2 cellular contexts compared by ENCODE assay signal in genomic region chr20:24952376-24953203, GRCh38.
A peak's percentile ranks its signal among the peaks of the same experiment; 100 is the strongest.
TF ChIP-seq lines count a peak whose summit lies in the region.

No MANE protein-coding gene starts in this region.

TF ChIP-seq in HepG2, 621 proteins besides CTCF, POLR2A, EP300 and RAD21 (continues in another document):
- TF ChIP-seq CSRNP1 (CRISPR knock-in tag; IDR thresholded peaks at IDR 0.05), result no peak
- TF ChIP-seq MYC (CRISPR knock-in tag; IDR thresholded peaks at IDR 0.05; ENCODE audit: borderline replicate concordance), result peak; percentile 17; the same call in 1 of the 2 replicates
- TF ChIP-seq HNF4A (CRISPR knock-in tag; IDR thresholded peaks at IDR 0.05), result peak; percentile 47; the same call in 1 of the 2 replicates
- TF ChIP-seq FOSL1 (CRISPR knock-in tag; IDR thresholded peaks at IDR 0.05; ENCODE audit: borderline replicate concordance), result no peak
- TF ChIP-seq HCFC1 (IDR thresholded peaks at IDR 0.05; ENCODE audit: low read depth, low read length), result no peak
- TF ChIP-seq ZNF598 (CRISPR knock-in tag; IDR thresholded peaks at IDR 0.05; ENCODE audit: borderline replicate concordance), result no peak
- TF ChIP-seq HNRNPL (IDR thresholded peaks at IDR 0.05; ENCODE audit: low read depth, low read length), result peak; percentile 83
- no peak for TF ChIP-seq SP5 (CRISPR knock-in tag; IDR thresholded peaks at IDR 0.05; ENCODE audit: borderline replicate concordance, low read depth)
- no peak for TF ChIP-seq SOX6 (IDR thresholded peaks at IDR 0.05)
- no peak for TF ChIP-seq SOX6 (CRISPR knock-in tag; IDR thresholded peaks at IDR 0.05)
- no peak for TF ChIP-seq HDAC2 (CRISPR knock-in tag; IDR thresholded peaks at IDR 0.05)
- TF ChIP-seq TCF12 (IDR thresholded peaks at IDR 0.05), result no peak
- TF ChIP-seq TCF12 (CRISPR knock-in tag; IDR thresholded peaks at IDR 0.05), result no peak
- no peak for TF ChIP-seq ZBTB10 (CRISPR knock-in tag; IDR thresholded peaks at IDR 0.05; ENCODE audit: borderline replicate concordance)
- no peak for TF ChIP-seq MYPOP (CRISPR knock-in tag; IDR thresholded peaks at IDR 0.05)
- no peak for TF ChIP-seq ZIK1 (CRISPR knock-in tag; IDR thresholded peaks at IDR 0.05; ENCODE audit: borderline replicate concordance, low read depth)
- TF ChIP-seq RAD51 (IDR thresholded peaks at IDR 0.05; ENCODE audit: borderline replicate concordance), result no peak
- TF ChIP-seq LCORL (IDR thresholded peaks at IDR 0.05), result peak; percentile 70
- no peak for TF ChIP-seq LCORL (CRISPR knock-in tag; IDR thresholded peaks at IDR 0.05)
- 0 out of 2 replicates have a peak, but pooled peaks have one; percentile 45 for TF ChIP-seq POGK (CRISPR knock-in tag; conservative IDR thresholded peaks at IDR 0.05)
- no peak for TF ChIP-seq ZNF674 (CRISPR knock-in tag; IDR thresholded peaks at IDR 0.05; ENCODE audit: low read depth)
- TF ChIP-seq ATF4 (CRISPR knock-in tag; IDR thresholded peaks at IDR 0.05), result no peak
- no peak for TF ChIP-seq MAZ (IDR thresholded peaks at IDR 0.05; ENCODE audit: borderline replicate concordance, low read depth, low read length)
- TF ChIP-seq MAZ (CRISPR knock-in tag; IDR thresholded peaks at IDR 0.05; ENCODE audit: low read depth), result no peak

TF ChIP-seq in SK-N-SH, 30 proteins besides CTCF, POLR2A, EP300 and RAD21:
- no peak for TF ChIP-seq USF2 (IDR thresholded peaks at IDR 0.05; ENCODE audit: borderline replicate concordance, low read depth, low read length)
- no peak for TF ChIP-seq NFIC (IDR thresholded peaks at IDR 0.05; ENCODE audit: borderline replicate concordance)
- no peak for TF ChIP-seq MXI1 (IDR thresholded peaks at IDR 0.05; ENCODE audit: low read depth, low read length)
- TF ChIP-seq GATA2 (CRISPR knock-in tag; IDR thresholded peaks at IDR 0.05), result no peak
- TF ChIP-seq CHD2 (IDR thresholded peaks at IDR 0.05; ENCODE audit: low read length, partially characterized antibody), result no peak
- TF ChIP-seq SMC3 (IDR thresholded peaks at IDR 0.05; ENCODE audit: low read depth, low read length), result no peak
TF ChIP-seq in SK-N-SH: peak in this region for 0.
